Comparison of ENCODE assay signal across 1 cellular context in genomic region chr11:65502852-65503603, GRCh38.
TF ChIP-seq lines count a peak whose summit lies in the region.

No MANE protein-coding gene starts in this region.

TF ChIP-seq in K562, 482 proteins besides CTCF, POLR2A, EP300 and RAD21 (continued from another document and continues in another):
- TF ChIP-seq RERE (CRISPR knock-in tag; IDR thresholded peaks at IDR 0.05; ENCODE audit: borderline replicate concordance) (no peak), DNMT1 (IDR thresholded peaks at IDR 0.05) (0 out of 2 replicates have a peak, but pooled peaks have one; percentile 21), MXI1 (IDR thresholded peaks at IDR 0.05; ENCODE audit: low read depth, low read length) (peak; percentile 58), ZNF280B (CRISPR knock-in tag; IDR thresholded peaks at IDR 0.05) (no peak), ZNF766 (CRISPR knock-in tag; conservative IDR thresholded peaks at IDR 0.05) (no peak), HDGF (IDR thresholded peaks at IDR 0.05) (no peak), DEAF1 (CRISPR knock-in tag; IDR thresholded peaks at IDR 0.05) (peak; percentile 50), MECOM (CRISPR knock-in tag; IDR thresholded peaks at IDR 0.05) (no peak; the same call in 1 of the 2 replicates), ZNF318 (IDR thresholded peaks at IDR 0.05; ENCODE audit: borderline replicate concordance in 1 of 2, low read depth in 1 of 2) (peak in 1 of 2 experiments; percentile 55; a peak in 1 of 4 replicates), ATF4 (CRISPR knock-in tag; IDR thresholded peaks at IDR 0.05) (peak; percentile 47), THAP12 (CRISPR knock-in tag; IDR thresholded peaks at IDR 0.05) (no peak), BRF2 (IDR thresholded peaks at IDR 0.05; ENCODE audit: borderline replicate concordance, insufficient read depth, insufficient read length) (no peak), STAG1 (CRISPR knock-in tag; IDR thresholded peaks at IDR 0.05; ENCODE audit: borderline replicate concordance) (no peak), POLR2H (tag; IDR thresholded peaks at IDR 0.05; ENCODE audit: low read depth) (peak; percentile 1; the same call in 1 of the 2 replicates), ELF4 (CRISPR knock-in tag; IDR thresholded peaks at IDR 0.05) (peak; percentile 84), RFX1 (IDR thresholded peaks at IDR 0.05) (peak; percentile 7; the same call in 1 of the 2 replicates), COPS2 (conservative IDR thresholded peaks at IDR 0.05) (no peak), KLF6 (CRISPR knock-in tag; IDR thresholded peaks at IDR 0.05; ENCODE audit: borderline replicate concordance) (no peak), ID3 (CRISPR knock-in tag; IDR thresholded peaks at IDR 0.05) (no peak), ID3 (tag; IDR thresholded peaks at IDR 0.05) (no peak), ZNF785 (CRISPR knock-in tag; IDR thresholded peaks at IDR 0.05) (no peak), NFXL1 (CRISPR knock-in tag; IDR thresholded peaks at IDR 0.05) (peak; percentile 70; the same call in 1 of the 2 replicates), ZBTB8A (IDR thresholded peaks at IDR 0.05; ENCODE audit: partially characterized antibody) (peak; percentile 20), E4F1 (CRISPR knock-in tag; IDR thresholded peaks at IDR 0.05; ENCODE audit: borderline replicate concordance) (peak; percentile 64; the same call in 1 of the 2 replicates), FOXO4 (CRISPR knock-in tag; IDR thresholded peaks at IDR 0.05) (peak; percentile 94)
